ENCODE assay signal across 1 cellular context in the genomic region with DNA sequence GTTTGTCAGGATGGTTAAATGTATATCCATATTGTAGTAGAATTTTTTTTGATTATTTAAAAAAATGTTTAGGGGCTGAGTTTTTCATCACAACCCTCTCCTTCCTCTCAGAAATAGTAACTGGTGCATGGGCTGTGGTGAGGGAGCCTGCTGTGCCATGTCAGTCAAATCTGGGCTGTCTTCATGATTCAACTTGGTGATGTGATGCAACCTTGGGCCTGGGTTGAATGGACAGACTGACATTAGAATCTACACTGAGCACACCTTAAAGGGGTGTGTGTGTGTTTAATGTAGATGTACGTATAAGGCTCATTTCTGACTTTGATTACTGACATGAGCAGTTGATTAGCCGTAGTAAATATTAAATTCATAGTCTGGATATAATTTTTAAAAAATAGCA.
TF ChIP-seq lines count a peak whose summit lies in the region.

No MANE protein-coding gene starts in this region.

TF ChIP-seq in HCT116, 20 proteins besides CTCF, POLR2A, EP300 and RAD21:
- TF ChIP-seq CEBPB (IDR thresholded peaks at IDR 0.05; ENCODE audit: low read depth), result peak; percentile 79
- TF ChIP-seq YY1 (IDR thresholded peaks at IDR 0.05; ENCODE audit: extremely low read depth, insufficient replicate concordance, low read depth, low read length), result no peak
